1 cellular context compared by ENCODE assay signal in the genomic region with DNA sequence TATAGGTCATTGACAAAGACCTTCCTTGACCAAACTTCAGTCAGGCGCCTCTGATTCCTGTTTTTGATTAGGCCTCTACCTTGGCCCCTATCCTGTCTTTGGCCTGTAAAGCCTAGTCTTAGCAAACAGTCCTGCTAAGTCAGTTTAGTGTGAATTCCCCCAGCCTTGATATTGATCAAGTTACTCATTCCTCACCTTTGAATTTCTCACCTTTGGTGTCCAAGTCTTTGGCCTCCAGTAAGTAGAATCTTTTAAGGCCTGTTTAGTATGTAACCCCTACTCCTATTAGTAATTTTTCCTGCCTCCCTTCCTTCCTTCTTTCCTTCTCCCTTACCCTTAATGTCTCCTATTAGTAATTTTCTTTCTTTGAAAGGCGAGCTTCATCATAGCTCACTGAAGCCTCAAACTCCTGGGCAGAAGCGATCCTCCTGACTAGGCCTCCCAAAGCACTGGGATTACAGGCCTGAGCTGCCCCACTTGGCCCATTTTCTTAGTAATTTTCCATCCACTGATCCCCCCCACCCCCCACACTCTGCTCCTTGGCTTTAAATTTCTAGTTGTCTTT.
TF ChIP-seq lines count a peak whose summit lies in the region.

No MANE protein-coding gene starts in this region.

TF ChIP-seq in HepG2, 621 proteins besides CTCF, POLR2A, EP300 and RAD21:
- TF ChIP-seq, protein P1, sequence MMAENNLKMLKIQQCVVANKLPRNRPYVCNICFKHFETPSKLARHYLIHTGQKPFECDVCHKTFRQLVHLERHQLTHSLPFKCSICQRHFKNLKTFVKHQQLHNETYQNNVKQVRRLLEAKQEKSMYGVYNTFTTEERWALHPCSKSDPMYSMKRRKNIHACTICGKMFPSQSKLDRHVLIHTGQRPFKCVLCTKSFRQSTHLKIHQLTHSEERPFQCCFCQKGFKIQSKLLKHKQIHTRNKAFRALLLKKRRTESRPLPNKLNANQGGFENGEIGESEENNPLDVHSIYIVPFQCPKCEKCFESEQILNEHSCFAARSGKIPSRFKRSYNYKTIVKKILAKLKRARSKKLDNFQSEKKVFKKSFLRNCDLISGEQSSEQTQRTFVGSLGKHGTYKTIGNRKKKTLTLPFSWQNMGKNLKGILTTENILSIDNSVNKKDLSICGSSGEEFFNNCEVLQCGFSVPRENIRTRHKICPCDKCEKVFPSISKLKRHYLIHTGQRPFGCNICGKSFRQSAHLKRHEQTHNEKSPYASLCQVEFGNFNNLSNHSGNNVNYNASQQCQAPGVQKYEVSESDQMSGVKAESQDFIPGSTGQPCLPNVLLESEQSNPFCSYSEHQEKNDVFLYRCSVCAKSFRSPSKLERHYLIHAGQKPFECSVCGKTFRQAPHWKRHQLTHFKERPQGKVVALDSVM (CRISPR knock-in tag; IDR thresholded peaks at IDR 0.05) = peak; percentile 79
- TF ChIP-seq, protein P2, sequence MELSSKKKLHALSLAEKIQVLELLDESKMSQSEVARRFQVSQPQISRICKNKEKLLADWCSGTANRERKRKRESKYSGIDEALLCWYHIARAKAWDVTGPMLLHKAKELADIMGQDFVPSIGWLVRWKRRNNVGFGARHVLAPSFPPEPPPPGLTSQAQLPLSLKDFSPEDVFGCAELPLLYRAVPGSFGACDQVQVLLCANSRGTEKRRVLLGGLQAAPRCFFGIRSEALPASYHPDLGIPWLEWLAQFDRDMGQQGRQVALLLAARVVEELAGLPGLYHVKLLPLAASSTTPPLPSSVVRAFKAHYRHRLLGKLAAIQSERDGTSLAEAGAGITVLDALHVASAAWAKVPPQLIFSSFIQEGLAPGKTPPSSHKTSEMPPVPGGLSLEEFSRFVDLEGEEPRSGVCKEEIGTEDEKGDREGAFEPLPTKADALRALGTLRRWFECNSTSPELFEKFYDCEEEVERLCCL (CRISPR knock-in tag; IDR thresholded peaks at IDR 0.05; ENCODE audit: borderline replicate concordance) = no peak
